In genomic region chr1:101137144-101138126, GRCh38 we compare ENCODE assay signal across 9 cellular contexts.
DNase-seq lines count a peak whose midpoint lies in the region; ATAC-seq and TF ChIP-seq lines count a peak whose summit lies in the region.
"Had no signal": no experiment of that assay in that cellular context is flagged by ENCODE, and none has a peak within 500 bp of the region (broad histone marks: within the 10 kb centered on the region; RNA-seq: fewer than 3 reads in every experiment).

No MANE protein-coding gene starts in this region.

- H3K4me3 ChIP-seq in CD4-positive, alpha-beta memory T cell (ENCODE audit: low read length in 2 of 2), result no peak overlapping the region
- H3K4me3 ChIP-seq in GM23338, result peak overlapping the region; percentile 35
- H3K4me3 ChIP-seq in RWPE2 (ENCODE audit: severe bottlenecking), result no peak overlapping the region

- H3K27ac ChIP-seq in CD4-positive, alpha-beta memory T cell (ENCODE audit: low read depth, low read length), result no peak overlapping the region
- H3K27ac ChIP-seq in GM23338 (ENCODE audit: low read depth) (peak overlapping the region; percentile 45), RWPE2 (ENCODE audit: poor library complexity, severe bottlenecking) (peak overlapping the region; percentile 22)

- in situ Hi-C loops in G401 (cut with HindIII; ENCODE audit: low sequenced_read_pairs), result no loop called here

- ATAC-seq in GM23338 (peak; percentile 73), RWPE2 (ENCODE audit: low read depth) (peak; percentile 42)
- ATAC-seq: HCT116 had no signal

- H3K36me3 Mint-ChIP-seq in CD4-positive, alpha-beta memory T cell, result no peaks in the 10 kb centered on the region
- no peaks in the 10 kb centered on the region for H3K36me3 Mint-ChIP-seq in GM23338 (ENCODE audit: low read depth)
- H3K36me3 Mint-ChIP-seq in immature natural killer cell, result no peaks in the 10 kb centered on the region

- H4K20me1 ChIP-seq in GM23338 (replicated peaks; ENCODE audit: insufficient read depth), result no peaks in the 10 kb centered on the region

- peak overlapping the region in 6 of 8 donors; percentile 15 to 67 (median 34) for H3K4me3 Mint-ChIP-seq in CD4-positive, alpha-beta memory T cell
- H3K4me3 Mint-ChIP-seq in GM23338 (peak overlapping the region; percentile 55), immature natural killer cell (peak overlapping the region; percentile 71 to 79 (median 77))

- H3K27me3 ChIP-seq in CD4-positive, alpha-beta memory T cell (ENCODE audit: insufficient read depth, low read length), result no peaks in the 10 kb centered on the region
- H3K27me3 ChIP-seq in GM23338 (ENCODE audit: insufficient read depth) (no peaks in the 10 kb centered on the region), RWPE2 (ENCODE audit: insufficient read depth, poor library complexity, severe bottlenecking) (no peaks in the 10 kb centered on the region)

- H3K4me2 ChIP-seq in GM23338, result peak overlapping the region; percentile 69

- H3K9me3 Mint-ChIP-seq in CD4-positive, alpha-beta memory T cell, result no peaks in the 10 kb centered on the region
- H3K9me3 Mint-ChIP-seq in GM23338 (no peaks in the 10 kb centered on the region), immature natural killer cell (no peaks in the 10 kb centered on the region)

- intact Hi-C loops in CD4-positive, alpha-beta memory T cell (cut with micrococcal nuclease), result loop anchor here (1.0 to 5.0 kb wide), 4 partner anchors 101 to 220 kb away; no protein-coding TSS in a partner anchor

- peak in 3 of 5 donors; percentile 6 to 11 (median 9) for DNase-seq in CD4-positive, alpha-beta memory T cell
- peak; percentile 51 for DNase-seq in GM23338 (ENCODE audit: low spot score)
- DNase-seq in RWPE2 (ENCODE audit: low spot score), result no peak
- DNase-seq in immature natural killer cell, result peak; percentile 60 to 69 (median 61)
- no peak for DNase-seq in HT-29 (ENCODE audit: low spot score)
- DNase-seq in putamen (ENCODE audit: low spot score), result no peak
- DNase-seq in foreskin melanocyte, result no peak
- no peak for DNase-seq in G401 (ENCODE audit: low spot score)

- no peaks in the 10 kb centered on the region for H3K36me3 ChIP-seq in CD4-positive, alpha-beta memory T cell (ENCODE audit: insufficient read depth, low read length)
- H3K36me3 ChIP-seq in GM23338 (ENCODE audit: insufficient read depth), result no peaks in the 10 kb centered on the region
- H3K36me3 ChIP-seq in RWPE2 (ENCODE audit: low read depth), result no peaks in the 10 kb centered on the region

- H3K9me2 ChIP-seq in GM23338 (ENCODE audit: insufficient read depth), result no peaks in the 10 kb centered on the region

- H2AFZ ChIP-seq in GM23338, result peak overlapping the region; percentile 2; the same call in 1 of the 2 replicates

- TF ChIP-seq CTCF in GM23338 (conservative IDR thresholded peaks at IDR 0.05; ENCODE audit: low read depth in 2 of 2) (no peak), RWPE2 (IDR thresholded peaks at IDR 0.05; ENCODE audit: poor library complexity, severe bottlenecking) (peak; percentile 18)

- no peaks in the 10 kb centered on the region for H3K9me3 ChIP-seq in CD4-positive, alpha-beta memory T cell (ENCODE audit: control insufficient read depth in 1 of 2, low read length in 2 of 2)
- no peaks in the 10 kb centered on the region for H3K9me3 ChIP-seq in RWPE2 (ENCODE audit: severe bottlenecking)

- CTCF ChIA-PET in CD4-positive, alpha-beta memory T cell (lab: Charles Lee; ENCODE audit: partially characterized antibody), result interaction anchor here (0.5 to 8.6 kb wide), 20 partner anchors 8 to 221 kb away, joined by 3 to 130 read pairs (median 4); partner anchors contain the start of gene S1PR1

- no peaks in the 10 kb centered on the region for H3F3A ChIP-seq in GM23338 (replicated peaks; ENCODE audit: low read depth)

- H3K27me3 Mint-ChIP-seq in CD4-positive, alpha-beta memory T cell, result no peaks in the 10 kb centered on the region
- no peaks in the 10 kb centered on the region for H3K27me3 Mint-ChIP-seq in GM23338 (ENCODE audit: insufficient read depth, low read depth, poor library complexity)
- peaks cover 0 to 4% (median 2%) of the 10 kb centered on the region in 3 donors for H3K27me3 Mint-ChIP-seq in immature natural killer cell (ENCODE audit: low read depth in 3 of 3)

- peaks cover 32 to 55% (median 41%) of the 10 kb centered on the region in 4 donors for H3K4me1 Mint-ChIP-seq in CD4-positive, alpha-beta memory T cell
- H3K4me1 Mint-ChIP-seq in GM23338, result peaks cover 35% of the 10 kb centered on the region
- H3K4me1 Mint-ChIP-seq in immature natural killer cell, result peaks cover 28 to 47% of the 10 kb centered on the region in 2 donors

- POLR2A ChIA-PET in CD4-positive, alpha-beta memory T cell (lab: Charles Lee; ENCODE audit: partially characterized antibody), result interaction anchor here (0.9 to 7.4 kb wide), 11 partner anchors 9 to 220 kb away, joined by 3 to 92 read pairs (median 4); partner anchors contain the start of genes DPH5 and S1PR1

- H3K79me2 ChIP-seq in GM23338 (replicated peaks; ENCODE audit: insufficient read depth), result no peaks in the 10 kb centered on the region

- peaks cover 33% of the 10 kb centered on the region for H3K4me1 ChIP-seq in CD4-positive, alpha-beta memory T cell (ENCODE audit: insufficient read depth, low read length)
- H3K4me1 ChIP-seq in GM23338 (ENCODE audit: insufficient read depth), result peaks cover 21% of the 10 kb centered on the region
- peaks cover 15% of the 10 kb centered on the region for H3K4me1 ChIP-seq in RWPE2 (ENCODE audit: insufficient read depth, poor library complexity, severe bottlenecking)

- H3K27ac Mint-ChIP-seq in CD4-positive, alpha-beta memory T cell, result peak overlapping the region; percentile 42 to 92 (median 77)
- H3K27ac Mint-ChIP-seq in GM23338, result peak overlapping the region; percentile 57
- peak overlapping the region; percentile 87 to 95 (median 91) for H3K27ac Mint-ChIP-seq in immature natural killer cell

TF ChIP-seq in GM23338, 12 proteins besides CTCF, POLR2A, EP300 and RAD21:
- TF ChIP-seq POLR2AphosphoS5 (IDR thresholded peaks at IDR 0.05; ENCODE audit: low read depth) (no peak), ETS1 (IDR thresholded peaks at IDR 0.05) (no peak), JUNB (IDR thresholded peaks at IDR 0.05; ENCODE audit: unreplicated experiment) (no peak)

Comparison
In these comparisons a context has a peak if more than half of its experiments do, and no peak if none do; other contexts are left out.
1. DNase-seq: peak in CD4-positive, alpha-beta memory T cell (3 of 5), GM23338 (single experiment) and immature natural killer cell (3 of 3); none in RWPE2 (single experiment), HT-29 (single experiment), putamen (single experiment), foreskin melanocyte (single experiment) and G401 (single experiment).
2. Peak in every context shown above with its lines, with median percentiles within 50 percentile points of each other: H3K27ac Mint-ChIP-seq and H3K4me3 Mint-ChIP-seq.